15 cellular contexts compared by ENCODE assay signal in the genomic region with DNA sequence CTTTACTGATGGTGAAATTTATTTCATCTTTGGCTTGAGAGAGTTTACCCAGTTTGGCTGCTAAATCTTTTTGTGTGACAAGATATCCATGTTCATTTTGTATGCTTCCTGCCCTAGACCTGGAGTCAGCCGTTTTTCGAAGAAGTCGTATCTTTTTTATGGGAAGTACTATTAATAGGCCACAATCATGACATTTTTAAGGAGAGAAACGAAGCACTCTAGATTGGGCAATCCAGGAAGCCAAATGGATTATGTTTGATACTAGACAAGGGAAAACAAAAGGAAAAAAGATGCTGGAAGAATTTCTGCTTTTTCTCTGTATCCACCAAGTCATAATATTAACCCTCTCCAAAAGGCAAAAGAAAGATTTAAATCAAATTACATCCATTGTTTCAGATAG.
DNase-seq lines count a peak whose midpoint lies in the region; ATAC-seq and TF ChIP-seq lines count a peak whose summit lies in the region.
"Had no signal": no experiment of that assay in that cellular context is flagged by ENCODE, and none has a peak within 500 bp of the region (broad histone marks: within the 10 kb centered on the region; RNA-seq: fewer than 3 reads in every experiment).

No MANE protein-coding gene starts in this region.

- H4K91ac ChIP-seq in neuronal stem cell (ENCODE audit: low read depth, low read length, poor library complexity) = no peak overlapping the region

- H3K4me3 ChIP-seq in neuronal stem cell (ENCODE audit: low read length in 2 of 2) (no peak overlapping the region), testis (no peak overlapping the region), PC-3 (ENCODE audit: low read length) (no peak overlapping the region)
- H3K4me3 ChIP-seq: SJSA1 had no signal

- H3K27me3 ChIP-seq in neuronal stem cell (ENCODE audit: control insufficient read depth in 3 of 3, insufficient read depth in 3 of 3, low read depth in 1 of 3, low read length in 3 of 3) = no peaks in the 10 kb centered on the region
- H3K27me3 ChIP-seq in testis = no peaks in the 10 kb centered on the region
- no peaks in the 10 kb centered on the region for H3K27me3 ChIP-seq in PC-3 (ENCODE audit: low read length)
- H3K27me3 ChIP-seq: BE2C, SJSA1 had no signal

- TF ChIP-seq POLR2A in testis (IDR thresholded peaks at IDR 0.05) = no peak

- no peak overlapping the region for H3K4me2 ChIP-seq in neuronal stem cell (ENCODE audit: insufficient read depth, low read length, poor library complexity, severe bottlenecking)
- H3K4me2 ChIP-seq in PC-3 (ENCODE audit: low read length) = no peak overlapping the region

- no peak overlapping the region for H2BK5ac ChIP-seq in neuronal stem cell (ENCODE audit: low read length)

- no peaks in the 10 kb centered on the region for H3K36me3 ChIP-seq in neuronal stem cell (replicated peaks in 1 of 2; ENCODE audit: control insufficient read depth in 2 of 2, insufficient read depth in 2 of 2, low read length in 2 of 2)
- H3K36me3 ChIP-seq in testis (ENCODE audit: low read depth, missing control alignments) = no peaks in the 10 kb centered on the region
- H3K36me3 ChIP-seq in PC-3 (ENCODE audit: low read depth, low read length) = no peaks in the 10 kb centered on the region
- H3K36me3 ChIP-seq: BE2C, SJSA1 had no signal

- DNase-seq in EH (ENCODE audit: low read depth) (peak; percentile 40), amniotic epithelial cell (ENCODE audit: low read depth) (peak; percentile 12), left kidney (ENCODE audit: low read depth, low spot score) (peak; percentile 19), neuronal stem cell (ENCODE audit: low spot score) (no peak), testis (no peak), PC-3 (no peak), DMS79 treated with DMSO at 0.1 percent for 48 hours (lab: John Stamatoyannopoulos, UW) (no peak)
- DNase-seq: 8988T; BE2C; CD4-positive, alpha-beta T cell; MM.1S; NCI-H1092 treated with DMSO at 0.1 percent for 48 hours; NCI-H510A treated with DMSO at 0.1 percent for 48 hours had no signal

- H3K4me1 ChIP-seq in neuronal stem cell (ENCODE audit: control insufficient read depth in 2 of 2, insufficient read depth in 1 of 2, low read depth in 1 of 2, low read length in 2 of 2) = peaks cover 3 to 29% of the 10 kb centered on the region in 2 donors
- H3K4me1 ChIP-seq in testis = no peaks in the 10 kb centered on the region
- no peaks in the 10 kb centered on the region for H3K4me1 ChIP-seq in PC-3 (ENCODE audit: insufficient read depth, low read length)
- H3K4me1 ChIP-seq: BE2C, SJSA1 had no signal

- no peaks in the 10 kb centered on the region for H3F3A ChIP-seq in PC-3 (ENCODE audit: low read length, unreplicated experiment)

- no peaks in the 10 kb centered on the region for H4K20me1 ChIP-seq in PC-3 (ENCODE audit: low read length)

- H3K4ac ChIP-seq in neuronal stem cell (ENCODE audit: low read length) = no peak overlapping the region

- no peak overlapping the region for H3K23ac ChIP-seq in neuronal stem cell (ENCODE audit: low read depth, low read length, poor library complexity)

- no peak overlapping the region for H2AK5ac ChIP-seq in neuronal stem cell (ENCODE audit: low read depth, low read length)

- H2AFZ ChIP-seq in neuronal stem cell (ENCODE audit: low read length) (peak overlapping the region; percentile 32), PC-3 (ENCODE audit: low read length) (no peak overlapping the region)

- H3K9me3 ChIP-seq in neuronal stem cell (replicated peaks in 1 of 2; ENCODE audit: control insufficient read depth in 2 of 2, insufficient read depth in 1 of 2, low read depth in 1 of 2, low read length in 2 of 2) = peaks cover 5 to 28% of the 10 kb centered on the region in 2 donors
- H3K9me3 ChIP-seq in testis = no peaks in the 10 kb centered on the region
- no peaks in the 10 kb centered on the region for H3K9me3 ChIP-seq in PC-3 (ENCODE audit: low read length)
- H3K9me3 ChIP-seq: BE2C, SJSA1 had no signal

- no peak overlapping the region for H4K8ac ChIP-seq in neuronal stem cell (ENCODE audit: low read depth, low read length)

- no peak overlapping the region for H2BK12ac ChIP-seq in neuronal stem cell (ENCODE audit: low read length)

- intact Hi-C loops in testis (cut with DNase I; ENCODE audit: low total_unique reads) (no loop called here), PC-3 (cut with micrococcal nuclease) (no loop called here)

- CTCF ChIA-PET in PC-3 (lab: Charles Lee) = no interaction called here

- no peak overlapping the region for H3K18ac ChIP-seq in neuronal stem cell (ENCODE audit: low read length)

- ATAC-seq in PC-3 (no peak), HG02884 (IDR thresholded peaks at IDR 0.05; ENCODE audit: unreplicated experiment) (no peak)

- no peak for TF ChIP-seq CTCF in testis (IDR thresholded peaks at IDR 0.05)
- no peak for TF ChIP-seq CTCF in PC-3 (conservative IDR thresholded peaks at IDR 0.05; ENCODE audit: low read depth, low read length)

- H3K9ac ChIP-seq in neuronal stem cell (ENCODE audit: low read depth, low read length, poor library complexity) (no peak overlapping the region), PC-3 (ENCODE audit: low read length) (no peak overlapping the region)

- H3K14ac ChIP-seq in neuronal stem cell (ENCODE audit: low read length) = no peak overlapping the region

- WGBS in neuronal stem cell (ENCODE audit: extremely low coverage in 2 of 2, insufficient read length in 2 of 2, insufficient replicate concordance in 1 of 2), 2 donors = no CpG with 5 or more reads among the region's 4 CpGs
- WGBS in testis, 2 donors = 33 to 55% methylated on average over 4 of the region's 4 CpGs

- BruUV-seq in PC-3 (replicated peaks; lab: Mats Ljungman, UMichigan) = no TSS peak

- POLR2A ChIA-PET in PC-3 (lab: Charles Lee; ENCODE audit: unreplicated experiment) = no interaction called here

- H2BK120ac ChIP-seq in neuronal stem cell (ENCODE audit: low read depth, low read length) = no peak overlapping the region

- H3K79me2 ChIP-seq in PC-3 (ENCODE audit: low read length) = no peaks in the 10 kb centered on the region

- no peak overlapping the region for H3K27ac ChIP-seq in neuronal stem cell (replicated peaks; ENCODE audit: low read length)
- H3K27ac ChIP-seq in testis = no peak overlapping the region
- H3K27ac ChIP-seq in PC-3 (ENCODE audit: low read length) = no peak overlapping the region
- H3K27ac ChIP-seq: SJSA1 had no signal

- H3K79me1 ChIP-seq in neuronal stem cell (ENCODE audit: low read depth, low read length) = no peaks in the 10 kb centered on the region

- H3K9me2 ChIP-seq in PC-3 (replicated peaks; ENCODE audit: low read length) = no peaks in the 10 kb centered on the region

- no peak overlapping the region for H2BK15ac ChIP-seq in neuronal stem cell (ENCODE audit: low read length)

Comparison
In these comparisons a context has a peak if more than half of its experiments do, and no peak if none do; other contexts are left out.
1. DNase-seq: peak in EH (single experiment), amniotic epithelial cell (single experiment) and left kidney (single experiment); none in neuronal stem cell (single experiment), testis (single experiment), PC-3 (single experiment) and DMS79 treated with DMSO at 0.1 percent for 48 hours (single experiment).